1 cellular context compared by ENCODE assay signal in the genomic region with DNA sequence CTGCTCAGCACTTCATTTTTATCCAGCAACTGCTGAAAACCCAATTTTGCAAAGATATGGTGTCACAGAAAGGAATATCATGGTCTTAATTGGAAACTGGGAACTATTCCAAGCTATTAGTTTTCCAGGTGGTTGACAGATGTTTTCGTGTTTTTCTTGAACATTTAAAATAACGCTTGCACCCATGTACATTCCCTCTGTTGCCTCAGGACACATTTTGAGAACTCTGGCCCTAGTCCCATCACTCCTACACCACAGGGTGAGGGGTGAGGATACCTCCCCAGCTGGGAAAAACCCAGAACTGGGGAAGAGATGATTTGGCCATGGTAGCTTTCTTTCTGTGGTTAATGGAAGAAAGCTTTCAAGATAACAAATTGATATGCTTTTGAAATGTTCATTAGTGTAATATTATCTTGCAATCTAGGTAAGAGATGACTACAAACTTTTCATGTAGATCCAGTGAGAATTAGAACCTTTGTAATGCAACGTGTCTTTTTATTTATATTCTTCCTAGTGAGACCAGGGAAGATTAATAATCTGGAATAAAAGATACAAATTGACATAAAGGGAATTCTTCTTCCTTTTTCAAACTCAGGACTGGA.
TF ChIP-seq lines count a peak whose summit lies in the region.

No MANE protein-coding gene starts in this region.

TF ChIP-seq in SK-N-SH treated with all-trans-retinoic acid at 6 μM for 48 hours, 23 proteins besides CTCF, POLR2A, EP300 and RAD21 (continued from another document):
- TF ChIP-seq, protein P1, sequence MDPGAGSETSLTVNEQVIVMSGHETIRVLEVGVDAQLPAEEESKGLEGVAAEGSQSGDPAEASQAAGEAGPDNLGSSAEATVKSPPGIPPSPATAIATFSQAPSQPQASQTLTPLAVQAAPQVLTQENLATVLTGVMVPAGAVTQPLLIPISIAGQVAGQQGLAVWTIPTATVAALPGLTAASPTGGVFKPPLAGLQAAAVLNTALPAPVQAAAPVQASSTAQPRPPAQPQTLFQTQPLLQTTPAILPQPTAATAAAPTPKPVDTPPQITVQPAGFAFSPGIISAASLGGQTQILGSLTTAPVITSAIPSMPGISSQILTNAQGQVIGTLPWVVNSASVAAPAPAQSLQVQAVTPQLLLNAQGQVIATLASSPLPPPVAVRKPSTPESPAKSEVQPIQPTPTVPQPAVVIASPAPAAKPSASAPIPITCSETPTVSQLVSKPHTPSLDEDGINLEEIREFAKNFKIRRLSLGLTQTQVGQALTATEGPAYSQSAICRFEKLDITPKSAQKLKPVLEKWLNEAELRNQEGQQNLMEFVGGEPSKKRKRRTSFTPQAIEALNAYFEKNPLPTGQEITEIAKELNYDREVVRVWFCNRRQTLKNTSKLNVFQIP (CRISPR knock-in tag; IDR thresholded peaks at IDR 0.05; ENCODE audit: borderline replicate concordance, low read depth), result no peak
- TF ChIP-seq CSDC2 (CRISPR knock-in tag; IDR thresholded peaks at IDR 0.05) (no peak), RARB (CRISPR knock-in tag; IDR thresholded peaks at IDR 0.05) (no peak)
